11 cellular contexts compared by ENCODE assay signal in genomic region chr17:2947996-2948550, GRCh38.
"Had no signal": no experiment of that assay in that cellular context is flagged by ENCODE, and none has a peak within 500 bp of the region (broad histone marks: within the 10 kb centered on the region; RNA-seq: fewer than 3 reads in every experiment).

No MANE protein-coding gene starts in this region.

- H3K9me3 ChIP-seq: psoas muscle, right lobe of liver had no signal

- ATAC-seq: psoas muscle; right lobe of liver; stimulated activated naive CD8-positive, alpha-beta T cell treated with anti-CD3 and anti-CD28 coated beads, Interleukin-15, Interleukin-2, amounts not matched to agents 100 U/mL and 50 U/mL, for 24 hours had no signal

- H3K27ac Mint-ChIP-seq: activated naive CD4-positive, alpha-beta T cell treated with anti-CD3 and anti-CD28 coated beads, Interleukin-2, amount 50 U/mL, for 24 hours; activated T-cell treated with anti-CD3 and anti-CD28 coated beads, Interleukin-2, amount 50 U/mL, for 24 hours had no signal

- H3K4me1 ChIP-seq: psoas muscle, right lobe of liver had no signal

- DNase-seq: activated CD4-positive, alpha-beta T cell treated with anti-CD3 and anti-CD28 coated beads, Interleukin-2, amount 50 U/mL, for 4 hours; activated CD4-positive, CD25-positive, alpha-beta regulatory T cell treated with anti-CD3 and anti-CD28 coated beads, Interleukin-2, amount 50 U/mL, for 72 hours; activated effector memory CD4-positive, alpha-beta T cell treated with Interleukin-2 at 50 U/mL for 16 hours; activated T-cell treated with anti-CD3 and anti-CD28 coated beads, Interleukin-2, amount 50 U/mL, for 24 hours; effector CD4-positive, alpha-beta T cell; midbrain; nucleus accumbens; psoas muscle; stimulated activated naive CD8-positive, alpha-beta T cell treated with anti-CD3 and anti-CD28 coated beads, Interleukin-15, Interleukin-2, amounts not matched to agents 100 U/mL and 50 U/mL, for 24 hours had no signal

- H3K9me3 Mint-ChIP-seq: activated naive CD4-positive, alpha-beta T cell treated with anti-CD3 and anti-CD28 coated beads, Interleukin-2, amount 50 U/mL, for 24 hours; activated T-cell treated with anti-CD3 and anti-CD28 coated beads, Interleukin-2, amount 50 U/mL, for 24 hours had no signal

- H3K36me3 ChIP-seq: right lobe of liver had no signal

- H3K27me3 ChIP-seq: right lobe of liver had no signal

- H3K27ac ChIP-seq: psoas muscle, right lobe of liver had no signal

- H3K4me3 ChIP-seq: psoas muscle, right lobe of liver had no signal

- H3K27me3 Mint-ChIP-seq: activated naive CD4-positive, alpha-beta T cell treated with anti-CD3 and anti-CD28 coated beads, Interleukin-2, amount 50 U/mL, for 24 hours; activated T-cell treated with anti-CD3 and anti-CD28 coated beads, Interleukin-2, amount 50 U/mL, for 24 hours had no signal

- H3K4me3 Mint-ChIP-seq: activated naive CD4-positive, alpha-beta T cell treated with anti-CD3 and anti-CD28 coated beads, Interleukin-2, amount 50 U/mL, for 24 hours; activated T-cell treated with anti-CD3 and anti-CD28 coated beads, Interleukin-2, amount 50 U/mL, for 24 hours had no signal
